ENCODE assay signal across 31 cellular contexts in the genomic region with DNA sequence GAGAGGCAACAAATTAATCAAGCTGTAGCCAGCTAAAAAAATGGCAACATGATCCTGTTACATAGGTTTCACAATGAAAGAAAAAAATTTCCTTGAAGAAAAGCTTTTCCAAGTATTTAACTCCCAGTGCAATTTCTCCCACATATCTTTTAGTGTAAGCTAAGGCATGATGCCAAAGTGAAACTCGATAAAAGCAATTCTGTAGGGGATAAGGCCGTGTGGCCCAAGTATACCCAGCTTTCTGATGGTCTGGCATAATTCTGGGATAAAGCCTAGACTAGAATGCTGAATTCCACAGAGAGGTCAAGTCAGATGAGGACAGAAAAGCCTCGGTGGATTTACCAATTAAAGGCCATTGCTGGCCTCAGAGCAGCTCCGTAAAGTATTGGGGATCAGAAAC. TPM values are rescaled to one million over a fixed set of nuclear protein-coding genes. Genes with fewer than 3 reads are reported as not detected.
DNase-seq lines count a peak whose midpoint lies in the region; ATAC-seq and TF ChIP-seq lines count a peak whose summit lies in the region.
"Had no signal": no experiment of that assay in that cellular context is flagged by ENCODE, and none has a peak within 500 bp of the region (broad histone marks: within the 10 kb centered on the region; RNA-seq: fewer than 3 reads in every experiment).

No MANE protein-coding gene starts in this region.

- peaks cover 0 to 14% (median 0%) of the 10 kb centered on the region in 9 donors for H3K36me3 ChIP-seq in heart right ventricle
- H3K36me3 ChIP-seq: cardiac muscle cell, gastrocnemius medialis had no signal

- peaks cover 24% of the 10 kb centered on the region for H3K36me3 Mint-ChIP-seq in CD4-positive, alpha-beta T cell (ENCODE audit: low read depth)
- H3K36me3 Mint-ChIP-seq in activated T-helper 17 cell treated with anti-CD3 and anti-CD28 coated beads, Interleukin-2, amount 50 U/mL, for 72 hours (ENCODE audit: low read depth) = peaks cover 26% of the 10 kb centered on the region
- H3K36me3 Mint-ChIP-seq in osteocyte (ENCODE audit: unreplicated experiment) = no peaks in the 10 kb centered on the region
- H3K36me3 Mint-ChIP-seq: activated naive CD4-positive, alpha-beta T cell treated with anti-CD3 and anti-CD28 coated beads, Interleukin-2, amount 50 U/mL, for 72 hours had no signal

- no peaks in the 10 kb centered on the region for H3K27me3 Mint-ChIP-seq in CD4-positive, alpha-beta T cell
- no peaks in the 10 kb centered on the region for H3K27me3 Mint-ChIP-seq in activated T-helper 17 cell treated with anti-CD3 and anti-CD28 coated beads, Interleukin-2, amount 50 U/mL, for 72 hours
- no peaks in the 10 kb centered on the region for H3K27me3 Mint-ChIP-seq in osteocyte (ENCODE audit: unreplicated experiment)
- H3K27me3 Mint-ChIP-seq: activated CD4-positive, alpha-beta T cell treated with anti-CD3 and anti-CD28 coated beads for 36 hours; activated CD8-positive, alpha-beta T cell treated with anti-CD3 and anti-CD28 coated beads for 36 hours; dendritic cell treated with granulocyte-macrophage colony-stimulating factor and Interleukin-4, amounts not matched to agents 40 ng/mL and 50 ng/mL, for 4 days had no signal

- no peaks in the 10 kb centered on the region for H3K9me3 ChIP-seq in CD4-positive, alpha-beta T cell (ENCODE audit: control insufficient read depth, low read length)
- no peaks in the 10 kb centered on the region for H3K9me3 ChIP-seq in heart right ventricle
- H3K9me3 ChIP-seq: BLaER1, gastrocnemius medialis, lower lobe of right lung had no signal

- H3K9me3 Mint-ChIP-seq in CD4-positive, alpha-beta T cell = no peaks in the 10 kb centered on the region
- no peaks in the 10 kb centered on the region for H3K9me3 Mint-ChIP-seq in activated T-helper 17 cell treated with anti-CD3 and anti-CD28 coated beads, Interleukin-2, amount 50 U/mL, for 72 hours
- H3K9me3 Mint-ChIP-seq in osteocyte (ENCODE audit: unreplicated experiment) = no peaks in the 10 kb centered on the region
- H3K9me3 Mint-ChIP-seq: activated CD8-positive, alpha-beta T cell treated with anti-CD3 and anti-CD28 coated beads for 36 hours; activated naive CD4-positive, alpha-beta T cell treated with anti-CD3 and anti-CD28 coated beads, Interleukin-2, amount 50 U/mL, for 72 hours; dendritic cell treated with granulocyte-macrophage colony-stimulating factor and Interleukin-4, amounts not matched to agents 40 ng/mL and 50 ng/mL, for 4 days had no signal

- H3K4me1 ChIP-seq in heart right ventricle = peaks cover 0 to 35% (median 19%) of the 10 kb centered on the region in 9 donors
- H3K4me1 ChIP-seq: BLaER1 had no signal

- H3K4me3 ChIP-seq in heart right ventricle = no peak overlapping the region
- H3K4me3 ChIP-seq: BLaER1, cardiac muscle cell, gastrocnemius medialis, lower lobe of right lung had no signal

- intact Hi-C loops in CD4-positive, alpha-beta T cell (cut with DNase I, micrococcal nuclease) = no loop called here
- intact Hi-C loops in heart right ventricle (cut with DNase I) = no loop called here

- H3K4me3 Mint-ChIP-seq in CD4-positive, alpha-beta T cell = no peak overlapping the region
- H3K4me3 Mint-ChIP-seq in activated T-helper 17 cell treated with anti-CD3 and anti-CD28 coated beads, Interleukin-2, amount 50 U/mL, for 72 hours = no peak overlapping the region
- H3K4me3 Mint-ChIP-seq in osteocyte (ENCODE audit: unreplicated experiment) = no peak overlapping the region
- H3K4me3 Mint-ChIP-seq: activated CD4-positive, alpha-beta T cell treated with anti-CD3 and anti-CD28 coated beads for 36 hours; activated CD8-positive, alpha-beta T cell treated with anti-CD3 and anti-CD28 coated beads for 36 hours; dendritic cell treated with granulocyte-macrophage colony-stimulating factor and Interleukin-4, amounts not matched to agents 40 ng/mL and 50 ng/mL, for 4 days had no signal

- WGBS in heart right ventricle, 2 donors = 58 to 67% methylated on average over 4 of the region's 4 CpGs

- DNase-seq in CD4-positive, alpha-beta T cell = no peak
- DNase-seq in fibroblast of peridontal ligament (ENCODE audit: extremely low read depth) (peak; percentile 84), osteocyte (ENCODE audit: extremely low spot score, unreplicated experiment) (no peak), foreskin melanocyte (no peak), heart right ventricle (no peak), cerebellum (ENCODE audit: low spot score) (no peak)
- DNase-seq: activated CD4-positive, alpha-beta T cell treated with anti-CD3 and anti-CD28 coated beads for 36 hours; activated CD8-positive, alpha-beta memory T cell treated with anti-CD3 and anti-CD28 coated beads, Interleukin-2, amount 50 U/mL, for 48 hours; activated CD8-positive, alpha-beta T cell treated with anti-CD3 and anti-CD28 coated beads for 36 hours; DMS79; erythroblast; gastrocnemius medialis; lower lobe of right lung; NCI-H1092; NCI-H1694; NCI-H446; NCI-H82; right cardiac atrium; SIG-M5; stimulated activated CD4-positive, alpha-beta T cell treated with anti-CD3 and anti-CD28 coated beads, Interleukin-12 subunit alpha, Interleukin-12 subunit beta, amount 100 ng/mL, for 4 hours; stimulated activated CD4-positive, alpha-beta T cell treated with anti-CD3 and anti-CD28 coated beads, Interleukin-2, amount 100 ng/mL, for 48 hours; T-helper 9 cell; trophoblast cell had no signal

- H3K27ac Mint-ChIP-seq in CD4-positive, alpha-beta T cell = peak overlapping the region; percentile 5
- H3K27ac Mint-ChIP-seq in activated T-helper 17 cell treated with anti-CD3 and anti-CD28 coated beads, Interleukin-2, amount 50 U/mL, for 72 hours = peak overlapping the region; percentile 70
- peak overlapping the region; percentile 40 for H3K27ac Mint-ChIP-seq in osteocyte (ENCODE audit: unreplicated experiment)
- H3K27ac Mint-ChIP-seq: activated CD4-positive, alpha-beta T cell treated with anti-CD3 and anti-CD28 coated beads for 36 hours; activated CD8-positive, alpha-beta T cell treated with anti-CD3 and anti-CD28 coated beads for 36 hours had no signal

- POLR2A ChIA-PET in CD4-positive, alpha-beta T cell (lab: Charles Lee) = interaction anchor here (1.2 kb wide), 1 partner anchor 34 kb away, joined by 3 read pairs; no protein-coding TSS in a partner anchor

- TF ChIP-seq CTCF in CD4-positive, alpha-beta T cell (IDR thresholded peaks at IDR 0.05) = no peak
- TF ChIP-seq CTCF in osteocyte (IDR thresholded peaks at IDR 0.05) (no peak), heart right ventricle (IDR thresholded peaks at IDR 0.05) (no peak)

- peak overlapping the region; percentile 13 for H3K27ac ChIP-seq in CD4-positive, alpha-beta T cell (ENCODE audit: low read depth, low read length)
- no peak overlapping the region for H3K27ac ChIP-seq in heart right ventricle
- H3K27ac ChIP-seq: BLaER1, cardiac muscle cell, gastrocnemius medialis, lower lobe of right lung, parathyroid adenoma had no signal

- no peak for ATAC-seq in CD4-positive, alpha-beta T cell (ENCODE audit: poor library complexity)
- ATAC-seq in activated T-helper 17 cell treated with anti-CD3 and anti-CD28 coated beads, Interleukin-2, amount 50 U/mL, for 72 hours (replicated peaks) = no peak
- ATAC-seq in HG03097 (IDR thresholded peaks at IDR 0.05; ENCODE audit: low FRiP score, unreplicated experiment) (no peak), heart right ventricle (no peak)
- ATAC-seq: activated CD4-positive, alpha-beta T cell treated with anti-CD3 and anti-CD28 coated beads for 36 hours; activated CD8-positive, alpha-beta T cell treated with anti-CD3 and anti-CD28 coated beads for 36 hours; activated naive CD4-positive, alpha-beta T cell treated with anti-CD3 and anti-CD28 coated beads, Interleukin-2, amount 50 U/mL, for 72 hours; gastrocnemius medialis; HCT116; lower lobe of right lung had no signal

- H3K27me3 ChIP-seq in CD4-positive, alpha-beta T cell (ENCODE audit: control insufficient read depth, insufficient read depth, low read length) = no peaks in the 10 kb centered on the region
- no peaks in the 10 kb centered on the region for H3K27me3 ChIP-seq in heart right ventricle
- H3K27me3 ChIP-seq: BLaER1, cardiac muscle cell, gastrocnemius medialis had no signal

- peaks cover 55% of the 10 kb centered on the region for H3K4me1 Mint-ChIP-seq in CD4-positive, alpha-beta T cell (ENCODE audit: low read depth)
- H3K4me1 Mint-ChIP-seq in activated T-helper 17 cell treated with anti-CD3 and anti-CD28 coated beads, Interleukin-2, amount 50 U/mL, for 72 hours = peaks cover 21% of the 10 kb centered on the region
- H3K4me1 Mint-ChIP-seq in osteocyte (ENCODE audit: unreplicated experiment) = peaks cover 47% of the 10 kb centered on the region

- CTCF ChIA-PET in CD4-positive, alpha-beta T cell (lab: Charles Lee) = interaction anchor here (3.1 kb wide), 1 partner anchor 77 kb away, joined by 11 read pairs; no protein-coding TSS in a partner anchor

RNA-seq across cellular contexts. Expression of a gene that starts 36.2 kb away (rescaled TPM):
- total RNA-seq in CD4-positive, alpha-beta T cell = 10 to 100 TPM; 43.8 to 46.4 TPM
- 10 to 100 TPM; 41.2 to 49.4 TPM for total RNA-seq in activated T-helper 17 cell treated with anti-CD3 and anti-CD28 coated beads, Interleukin-2, amount 50 U/mL, for 72 hours
- total RNA-seq in osteocyte (43.2 and 47.4 TPM in 2 replicates), heart right ventricle (10 to 100 TPM; 20.5 to 31.0 (median 24.8) TPM), cerebellum (44.8 TPM)
- polyA plus RNA-seq in heart right ventricle = 10 to 100 TPM; 11.9 to 20.7 TPM

RNA-seq across cellular contexts. Expression of a gene that starts 46.4 kb away (rescaled TPM):
- total RNA-seq in CD4-positive, alpha-beta T cell = 100 to 1,000 TPM; 147 to 148 TPM
- total RNA-seq in activated T-helper 17 cell treated with anti-CD3 and anti-CD28 coated beads, Interleukin-2, amount 50 U/mL, for 72 hours = 100 to 1,000 TPM; 134 to 169 TPM
- total RNA-seq in osteocyte = 0.94 and 1.7 TPM in 2 replicates
- total RNA-seq in heart right ventricle = 1 to 10 TPM in 3 of 10 donors, under 1 TPM in 6, not detected in 1; 0.27 to 2.7 (median 0.60) TPM
- polyA plus RNA-seq in heart right ventricle = 1 to 10 TPM in 1 of 2 donors, under 1 TPM in 1; 0.16 to 1.2 TPM
- total RNA-seq in cerebellum = 1.3 TPM

Comparison
In these comparisons a context has a peak if more than half of its experiments do, and no peak if none do; other contexts are left out.
1. H3K27ac Mint-ChIP-seq: peak in every context shown above with its lines; median percentile 70 in activated T-helper 17 cell treated with anti-CD3 and anti-CD28 coated beads, Interleukin-2, amount 50 U/mL, for 72 hours; 40 in osteocyte; 5 in CD4-positive, alpha-beta T cell.
2. RNA of a gene that starts 46.4 kb away (total RNA-seq): 134 to 169 TPM in activated T-helper 17 cell treated with anti-CD3 and anti-CD28 coated beads, Interleukin-2, amount 50 U/mL, for 72 hours and 147 to 148 TPM in CD4-positive, alpha-beta T cell; 0.94 to 1.7 TPM in osteocyte, 1.3 TPM in cerebellum (single experiment) and 0.27 to 2.7 TPM in heart right ventricle; every median in the first group is over 10 times any median in the second.